2 cellular contexts compared by ENCODE assay signal in genomic region chr12:13044002-13044858, GRCh38.
TF ChIP-seq lines count a peak whose summit lies in the region.

FAM234B (plus strand) TSS chr12:13044381; CDS start chr12:13044404, 23 bp downstream.

TF ChIP-seq in HEK293, 187 proteins besides CTCF, POLR2A, EP300 and RAD21 (continued from another document and continues in another):
- no peak for TF ChIP-seq ZNF48 (tag by site-specific recombination; IDR thresholded peaks at IDR 0.05)
- TF ChIP-seq ZNF585B (tag by site-specific recombination; IDR thresholded peaks at IDR 0.05), result no peak
- TF ChIP-seq ZNF302 (tag by site-specific recombination; IDR thresholded peaks at IDR 0.05; ENCODE audit: low read depth), result no peak
- peak; percentile 77 for TF ChIP-seq PATZ1 (tag by site-specific recombination; IDR thresholded peaks at IDR 0.05)
- TF ChIP-seq ZNF2 (tag by site-specific recombination; IDR thresholded peaks at IDR 0.05), result peak; percentile 87
- 0 out of 2 replicates have a peak, but pooled peaks have one; percentile 21 for TF ChIP-seq ZNF391 (tag by site-specific recombination; IDR thresholded peaks at IDR 0.05; ENCODE audit: borderline replicate concordance, low read depth)
- no peak for TF ChIP-seq ZNF623 (tag by site-specific recombination; IDR thresholded peaks at IDR 0.05)
- TF ChIP-seq ZNF112 (tag by site-specific recombination; IDR thresholded peaks at IDR 0.05), result no peak
- TF ChIP-seq, protein P1, sequence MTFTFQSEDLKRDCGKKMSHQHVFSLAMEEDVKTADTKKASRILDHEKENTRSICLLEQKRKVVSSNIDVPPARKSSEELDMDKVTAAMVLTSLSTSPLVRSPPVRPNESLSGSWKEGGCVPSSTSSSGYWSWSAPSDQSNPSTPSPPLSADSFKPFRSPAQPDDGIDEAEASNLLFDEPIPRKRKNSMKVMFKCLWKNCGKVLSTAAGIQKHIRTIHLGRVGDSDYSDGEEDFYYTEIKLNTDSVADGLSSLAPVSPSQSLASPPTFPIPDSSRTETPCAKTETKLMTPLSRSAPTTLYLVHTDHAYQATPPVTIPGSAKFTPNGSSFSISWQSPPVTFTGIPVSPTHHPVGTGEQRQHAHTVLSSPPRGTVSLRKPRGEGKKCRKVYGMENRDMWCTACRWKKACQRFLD (tag by site-specific recombination; IDR thresholded peaks at IDR 0.05), result no peak
- no peak for TF ChIP-seq ZNF571 (tag by site-specific recombination; IDR thresholded peaks at IDR 0.05)
- TF ChIP-seq ZNF837 (tag by site-specific recombination; IDR thresholded peaks at IDR 0.05), result no peak
- TF ChIP-seq, protein P2, sequence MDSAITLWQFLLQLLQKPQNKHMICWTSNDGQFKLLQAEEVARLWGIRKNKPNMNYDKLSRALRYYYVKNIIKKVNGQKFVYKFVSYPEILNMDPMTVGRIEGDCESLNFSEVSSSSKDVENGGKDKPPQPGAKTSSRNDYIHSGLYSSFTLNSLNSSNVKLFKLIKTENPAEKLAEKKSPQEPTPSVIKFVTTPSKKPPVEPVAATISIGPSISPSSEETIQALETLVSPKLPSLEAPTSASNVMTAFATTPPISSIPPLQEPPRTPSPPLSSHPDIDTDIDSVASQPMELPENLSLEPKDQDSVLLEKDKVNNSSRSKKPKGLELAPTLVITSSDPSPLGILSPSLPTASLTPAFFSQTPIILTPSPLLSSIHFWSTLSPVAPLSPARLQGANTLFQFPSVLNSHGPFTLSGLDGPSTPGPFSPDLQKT (IDR thresholded peaks at IDR 0.05; ENCODE audit: borderline replicate concordance, low read depth, low read length), result no peak
- TF ChIP-seq ZSCAN18 (tag by site-specific recombination; IDR thresholded peaks at IDR 0.05), result no peak
- no peak for TF ChIP-seq ZNF24 (tag by site-specific recombination; IDR thresholded peaks at IDR 0.05)
- no peak for TF ChIP-seq WT1 (tag by site-specific recombination; IDR thresholded peaks at IDR 0.05)
- TF ChIP-seq, protein P3, sequence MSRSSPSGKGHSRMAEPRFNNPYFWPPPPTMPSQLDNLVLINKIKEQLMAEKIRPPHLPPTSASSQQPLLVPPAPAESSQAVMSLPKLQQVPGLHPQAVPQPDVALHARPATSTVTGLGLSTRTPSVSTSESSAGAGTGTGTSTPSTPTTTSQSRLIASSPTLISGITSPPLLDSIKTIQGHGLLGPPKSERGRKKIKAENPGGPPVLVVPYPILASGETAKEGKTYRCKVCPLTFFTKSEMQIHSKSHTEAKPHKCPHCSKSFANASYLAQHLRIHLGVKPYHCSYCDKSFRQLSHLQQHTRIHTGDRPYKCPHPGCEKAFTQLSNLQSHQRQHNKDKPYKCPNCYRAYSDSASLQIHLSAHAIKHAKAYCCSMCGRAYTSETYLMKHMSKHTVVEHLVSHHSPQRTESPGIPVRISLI (tag by site-specific recombination; IDR thresholded peaks at IDR 0.05), result no peak
- TF ChIP-seq ZNF776 (tag by site-specific recombination; IDR thresholded peaks at IDR 0.05; ENCODE audit: borderline replicate concordance), result no peak
- TF ChIP-seq ZNF184 (tag by site-specific recombination; IDR thresholded peaks at IDR 0.05), result no peak
- TF ChIP-seq YY1 (tag by site-specific recombination; IDR thresholded peaks at IDR 0.05), result peak; percentile 92
- TF ChIP-seq ZNF777 (tag by site-specific recombination; IDR thresholded peaks at IDR 0.05; ENCODE audit: borderline replicate concordance), result no peak; the same call in 1 of the 2 replicates
- TF ChIP-seq, protein P4, sequence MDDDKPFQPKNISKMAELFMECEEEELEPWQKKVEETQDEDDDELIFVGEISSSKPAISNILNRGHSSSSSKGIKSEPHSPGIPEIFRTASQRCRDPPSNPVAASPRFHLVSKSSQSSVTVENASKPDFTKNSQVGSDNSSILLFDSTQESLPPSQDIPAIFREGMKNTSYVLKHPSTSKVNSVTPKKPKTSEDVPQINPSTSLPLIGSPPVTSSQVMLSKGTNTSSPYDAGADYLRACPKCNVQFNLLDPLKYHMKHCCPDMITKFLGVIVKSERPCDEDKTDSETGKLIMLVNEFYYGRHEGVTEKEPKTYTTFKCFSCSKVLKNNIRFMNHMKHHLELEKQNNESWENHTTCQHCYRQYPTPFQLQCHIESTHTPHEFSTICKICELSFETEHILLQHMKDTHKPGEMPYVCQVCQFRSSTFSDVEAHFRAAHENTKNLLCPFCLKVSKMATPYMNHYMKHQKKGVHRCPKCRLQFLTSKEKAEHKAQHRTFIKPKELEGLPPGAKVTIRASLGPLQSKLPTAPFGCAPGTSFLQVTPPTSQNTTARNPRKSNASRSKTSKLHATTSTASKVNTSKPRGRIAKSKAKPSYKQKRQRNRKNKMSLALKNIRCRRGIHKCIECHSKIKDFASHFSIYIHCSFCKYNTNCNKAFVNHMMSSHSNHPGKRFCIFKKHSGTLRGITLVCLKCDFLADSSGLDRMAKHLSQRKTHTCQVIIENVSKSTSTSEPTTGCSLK (tag by site-specific recombination; IDR thresholded peaks at IDR 0.05), result no peak
- no peak for TF ChIP-seq KLF10 (tag by site-specific recombination; IDR thresholded peaks at IDR 0.05)
- no peak for TF ChIP-seq ZNF664 (tag by site-specific recombination; IDR thresholded peaks at IDR 0.05)

TF ChIP-seq in GM12878, 131 proteins besides CTCF, POLR2A, EP300 and RAD21 (continued from another document):
- TF ChIP-seq MXI1 (IDR thresholded peaks at IDR 0.05; ENCODE audit: low read depth, low read length) (0 out of 2 replicates have a peak, but pooled peaks have one; percentile 29), LARP7 (IDR thresholded peaks at IDR 0.05) (peak; percentile 79; the same call in 1 of the 2 replicates), YY1 (IDR thresholded peaks at IDR 0.05; ENCODE audit: low read depth, low read length) (peak; percentile 97), NRF1 (conservative IDR thresholded peaks at IDR 0.05; ENCODE audit: low read depth, low read length) (peak; percentile 86), HDAC2 (IDR thresholded peaks at IDR 0.05) (no peak), TCF7 (IDR thresholded peaks at IDR 0.05; ENCODE audit: borderline replicate concordance) (no peak), IKZF1 (conservative IDR thresholded peaks at IDR 0.05) (peak; percentile 93), BHLHE40 (IDR thresholded peaks at IDR 0.05; ENCODE audit: borderline replicate concordance in 1 of 2, low read depth in 2 of 2, low read length in 1 of 2) (peak in 1 of 2 experiments; percentile 34; a peak in 1 of 4 replicates), HCFC1 (IDR thresholded peaks at IDR 0.05; ENCODE audit: low read length) (peak; percentile 92), EGR1 (IDR thresholded peaks at IDR 0.05; ENCODE audit: borderline replicate concordance in 1 of 2, low read depth in 2 of 2, low read length in 2 of 2) (0 out of 3 replicates have a peak, but pooled peaks of 1 of the 2 experiments have one; percentile 20), BMI1 (IDR thresholded peaks at IDR 0.05; ENCODE audit: borderline replicate concordance) (no peak), NFYA (IDR thresholded peaks at IDR 0.05; ENCODE audit: borderline replicate concordance, low read depth, low read length) (no peak), RB1 (IDR thresholded peaks at IDR 0.05; ENCODE audit: borderline replicate concordance) (peak; percentile 67; the same call in 1 of the 2 replicates), TARDBP (IDR thresholded peaks at IDR 0.05; ENCODE audit: borderline replicate concordance) (0 out of 2 replicates have a peak, but pooled peaks have one; percentile 50), SRF (IDR thresholded peaks at IDR 0.05; ENCODE audit: low read depth in 2 of 2, low read length in 2 of 2) (no peak), NKRF (conservative IDR thresholded peaks at IDR 0.05) (no peak), MEF2B (IDR thresholded peaks at IDR 0.05; ENCODE audit: partially characterized antibody, poor library complexity, severe bottlenecking) (peak; percentile 72), DPF2 (IDR thresholded peaks at IDR 0.05) (0 out of 2 replicates have a peak, but pooled peaks have one; percentile 43), SIX5 (IDR thresholded peaks at IDR 0.05; ENCODE audit: low read depth, low read length, severe bottlenecking) (peak; percentile 91), MAX (IDR thresholded peaks at IDR 0.05; ENCODE audit: low read depth, low read length) (no peak), CBX5 (IDR thresholded peaks at IDR 0.05; ENCODE audit: low read depth) (no peak), NFIC (IDR thresholded peaks at IDR 0.05; ENCODE audit: low read depth, low read length) (no peak)
- TF ChIP-seq, protein P5, sequence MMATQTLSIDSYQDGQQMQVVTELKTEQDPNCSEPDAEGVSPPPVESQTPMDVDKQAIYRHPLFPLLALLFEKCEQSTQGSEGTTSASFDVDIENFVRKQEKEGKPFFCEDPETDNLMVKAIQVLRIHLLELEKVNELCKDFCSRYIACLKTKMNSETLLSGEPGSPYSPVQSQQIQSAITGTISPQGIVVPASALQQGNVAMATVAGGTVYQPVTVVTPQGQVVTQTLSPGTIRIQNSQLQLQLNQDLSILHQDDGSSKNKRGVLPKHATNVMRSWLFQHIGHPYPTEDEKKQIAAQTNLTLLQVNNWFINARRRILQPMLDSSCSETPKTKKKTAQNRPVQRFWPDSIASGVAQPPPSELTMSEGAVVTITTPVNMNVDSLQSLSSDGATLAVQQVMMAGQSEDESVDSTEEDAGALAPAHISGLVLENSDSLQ (IDR thresholded peaks at IDR 0.05), result no peak
